1 cellular context compared by ENCODE assay signal in the genomic region with DNA sequence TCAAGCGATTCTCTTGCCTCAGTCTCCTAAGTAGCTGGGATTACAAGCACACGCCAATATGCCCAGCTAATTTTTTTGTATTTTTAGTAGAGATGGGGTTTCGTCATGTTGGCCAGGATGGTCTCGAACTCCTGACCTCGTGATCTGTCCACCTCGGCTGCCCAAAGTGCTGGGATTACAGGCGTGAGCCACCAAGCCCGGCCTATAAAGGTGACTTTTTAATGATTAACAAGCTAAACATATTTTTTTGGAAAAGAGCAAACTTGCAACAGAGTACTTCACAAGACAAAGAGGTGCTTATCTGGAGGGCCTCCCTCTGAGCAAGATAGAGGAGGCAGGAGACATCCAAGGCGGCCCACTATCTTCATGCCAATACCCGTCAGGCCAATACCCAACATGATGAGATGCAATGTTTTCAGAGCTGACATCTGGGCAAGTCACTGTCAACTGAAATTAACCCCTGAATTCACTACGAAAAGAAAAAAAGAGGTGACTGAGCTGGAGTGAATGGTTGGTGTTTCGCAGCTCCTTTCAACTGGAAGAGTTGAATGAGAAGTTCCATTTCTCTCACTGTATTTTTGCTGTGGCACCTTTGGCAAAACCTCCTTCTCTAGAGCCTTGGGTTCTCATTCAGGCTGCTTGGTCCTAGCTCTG.
TF ChIP-seq lines count a peak whose summit lies in the region.

No MANE protein-coding gene starts in this region.

TF ChIP-seq in HepG2, 621 proteins besides CTCF, POLR2A, EP300 and RAD21 (continued from another document and continues in another):
- TF ChIP-seq GABPB1 (CRISPR knock-in tag; IDR thresholded peaks at IDR 0.05): no peak
- TF ChIP-seq ZNF232 (CRISPR knock-in tag; IDR thresholded peaks at IDR 0.05; ENCODE audit: borderline replicate concordance): no peak
- TF ChIP-seq ZNF30 (CRISPR knock-in tag; IDR thresholded peaks at IDR 0.05): no peak
- TF ChIP-seq ZMYM2 (CRISPR knock-in tag; IDR thresholded peaks at IDR 0.05): peak; percentile 96
- no peak for TF ChIP-seq SIN3B (IDR thresholded peaks at IDR 0.05; ENCODE audit: low read length)
- no peak for TF ChIP-seq ZNF589 (CRISPR knock-in tag; conservative IDR thresholded peaks at IDR 0.05)
- no peak for TF ChIP-seq NCOR1 (IDR thresholded peaks at IDR 0.05; ENCODE audit: borderline replicate concordance, low read length)
- no peak for TF ChIP-seq SP4 (CRISPR knock-in tag; IDR thresholded peaks at IDR 0.05)
- TF ChIP-seq SOX13 (IDR thresholded peaks at IDR 0.05): no peak
- peak in 1 of 2 experiments; percentile 56; a peak in 1 of 4 replicates for TF ChIP-seq SOX13 (CRISPR knock-in tag; conservative IDR thresholded peaks at IDR 0.05 in 1 of 2, IDR thresholded peaks at IDR 0.05 in 1 of 2)
- no peak for TF ChIP-seq KLF16 (CRISPR knock-in tag; IDR thresholded peaks at IDR 0.05)
- TF ChIP-seq CCAR2 (optimal IDR thresholded peaks at IDR 0.05; ENCODE audit: low read depth, low read length): no peak
- TF ChIP-seq ZKSCAN8 (CRISPR knock-in tag; IDR thresholded peaks at IDR 0.05; ENCODE audit: borderline replicate concordance): no peak
- no peak for TF ChIP-seq ZNF878 (CRISPR knock-in tag; IDR thresholded peaks at IDR 0.05)
- TF ChIP-seq, protein P1, sequence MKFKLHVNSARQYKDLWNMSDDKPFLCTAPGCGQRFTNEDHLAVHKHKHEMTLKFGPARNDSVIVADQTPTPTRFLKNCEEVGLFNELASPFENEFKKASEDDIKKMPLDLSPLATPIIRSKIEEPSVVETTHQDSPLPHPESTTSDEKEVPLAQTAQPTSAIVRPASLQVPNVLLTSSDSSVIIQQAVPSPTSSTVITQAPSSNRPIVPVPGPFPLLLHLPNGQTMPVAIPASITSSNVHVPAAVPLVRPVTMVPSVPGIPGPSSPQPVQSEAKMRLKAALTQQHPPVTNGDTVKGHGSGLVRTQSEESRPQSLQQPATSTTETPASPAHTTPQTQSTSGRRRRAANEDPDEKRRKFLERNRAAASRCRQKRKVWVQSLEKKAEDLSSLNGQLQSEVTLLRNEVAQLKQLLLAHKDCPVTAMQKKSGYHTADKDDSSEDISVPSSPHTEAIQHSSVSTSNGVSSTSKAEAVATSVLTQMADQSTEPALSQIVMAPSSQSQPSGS (CRISPR knock-in tag; IDR thresholded peaks at IDR 0.05): 0 out of 2 replicates have a peak, but pooled peaks have one; percentile 21
- TF ChIP-seq RFXAP (CRISPR knock-in tag; IDR thresholded peaks at IDR 0.05; ENCODE audit: borderline replicate concordance): no peak
- peak; percentile 69; the same call in 1 of the 2 replicates for TF ChIP-seq ZKSCAN5 (CRISPR knock-in tag; IDR thresholded peaks at IDR 0.05)
- no peak for TF ChIP-seq MAZ (IDR thresholded peaks at IDR 0.05; ENCODE audit: borderline replicate concordance, low read depth, low read length)
- TF ChIP-seq MAZ (CRISPR knock-in tag; IDR thresholded peaks at IDR 0.05; ENCODE audit: low read depth): no peak
- TF ChIP-seq ZMYM4 (CRISPR knock-in tag; IDR thresholded peaks at IDR 0.05): peak; percentile 50; the same call in 1 of the 2 replicates
- TF ChIP-seq DR1 (CRISPR knock-in tag; IDR thresholded peaks at IDR 0.05): no peak
- TF ChIP-seq, protein P2, sequence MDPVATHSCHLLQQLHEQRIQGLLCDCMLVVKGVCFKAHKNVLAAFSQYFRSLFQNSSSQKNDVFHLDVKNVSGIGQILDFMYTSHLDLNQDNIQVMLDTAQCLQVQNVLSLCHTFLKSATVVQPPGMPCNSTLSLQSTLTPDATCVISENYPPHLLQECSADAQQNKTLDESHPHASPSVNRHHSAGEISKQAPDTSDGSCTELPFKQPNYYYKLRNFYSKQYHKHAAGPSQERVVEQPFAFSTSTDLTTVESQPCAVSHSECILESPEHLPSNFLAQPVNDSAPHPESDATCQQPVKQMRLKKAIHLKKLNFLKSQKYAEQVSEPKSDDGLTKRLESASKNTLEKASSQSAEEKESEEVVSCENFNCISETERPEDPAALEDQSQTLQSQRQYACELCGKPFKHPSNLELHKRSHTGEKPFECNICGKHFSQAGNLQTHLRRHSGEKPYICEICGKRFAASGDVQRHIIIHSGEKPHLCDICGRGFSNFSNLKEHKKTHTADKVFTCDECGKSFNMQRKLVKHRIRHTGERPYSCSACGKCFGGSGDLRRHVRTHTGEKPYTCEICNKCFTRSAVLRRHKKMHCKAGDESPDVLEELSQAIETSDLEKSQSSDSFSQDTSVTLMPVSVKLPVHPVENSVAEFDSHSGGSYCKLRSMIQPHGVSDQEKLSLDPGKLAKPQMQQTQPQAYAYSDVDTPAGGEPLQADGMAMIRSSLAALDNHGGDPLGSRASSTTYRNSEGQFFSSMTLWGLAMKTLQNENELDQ (CRISPR knock-in tag; IDR thresholded peaks at IDR 0.05; ENCODE audit: borderline replicate concordance): no peak
- TF ChIP-seq, protein P3, sequence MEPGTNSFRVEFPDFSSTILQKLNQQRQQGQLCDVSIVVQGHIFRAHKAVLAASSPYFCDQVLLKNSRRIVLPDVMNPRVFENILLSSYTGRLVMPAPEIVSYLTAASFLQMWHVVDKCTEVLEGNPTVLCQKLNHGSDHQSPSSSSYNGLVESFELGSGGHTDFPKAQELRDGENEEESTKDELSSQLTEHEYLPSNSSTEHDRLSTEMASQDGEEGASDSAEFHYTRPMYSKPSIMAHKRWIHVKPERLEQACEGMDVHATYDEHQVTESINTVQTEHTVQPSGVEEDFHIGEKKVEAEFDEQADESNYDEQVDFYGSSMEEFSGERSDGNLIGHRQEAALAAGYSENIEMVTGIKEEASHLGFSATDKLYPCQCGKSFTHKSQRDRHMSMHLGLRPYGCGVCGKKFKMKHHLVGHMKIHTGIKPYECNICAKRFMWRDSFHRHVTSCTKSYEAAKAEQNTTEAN (CRISPR knock-in tag; conservative IDR thresholded peaks at IDR 0.05): no peak
- TF ChIP-seq, protein P4, sequence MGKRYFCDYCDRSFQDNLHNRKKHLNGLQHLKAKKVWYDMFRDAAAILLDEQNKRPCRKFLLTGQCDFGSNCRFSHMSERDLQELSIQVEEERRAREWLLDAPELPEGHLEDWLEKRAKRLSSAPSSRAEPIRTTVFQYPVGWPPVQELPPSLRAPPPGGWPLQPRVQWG (CRISPR knock-in tag; IDR thresholded peaks at IDR 0.05; ENCODE audit: borderline replicate concordance, low read depth): no peak
- TF ChIP-seq, protein P5, sequence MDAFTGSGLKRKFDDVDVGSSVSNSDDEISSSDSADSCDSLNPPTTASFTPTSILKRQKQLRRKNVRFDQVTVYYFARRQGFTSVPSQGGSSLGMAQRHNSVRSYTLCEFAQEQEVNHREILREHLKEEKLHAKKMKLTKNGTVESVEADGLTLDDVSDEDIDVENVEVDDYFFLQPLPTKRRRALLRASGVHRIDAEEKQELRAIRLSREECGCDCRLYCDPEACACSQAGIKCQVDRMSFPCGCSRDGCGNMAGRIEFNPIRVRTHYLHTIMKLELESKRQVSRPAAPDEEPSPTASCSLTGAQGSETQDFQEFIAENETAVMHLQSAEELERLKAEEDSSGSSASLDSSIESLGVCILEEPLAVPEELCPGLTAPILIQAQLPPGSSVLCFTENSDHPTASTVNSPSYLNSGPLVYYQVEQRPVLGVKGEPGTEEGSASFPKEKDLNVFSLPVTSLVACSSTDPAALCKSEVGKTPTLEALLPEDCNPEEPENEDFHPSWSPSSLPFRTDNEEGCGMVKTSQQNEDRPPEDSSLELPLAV (CRISPR knock-in tag; conservative IDR thresholded peaks at IDR 0.05; ENCODE audit: low read depth): no peak
- no peak for TF ChIP-seq DPF2 (CRISPR knock-in tag; IDR thresholded peaks at IDR 0.05; ENCODE audit: borderline replicate concordance, low read depth)
- TF ChIP-seq, protein P6, sequence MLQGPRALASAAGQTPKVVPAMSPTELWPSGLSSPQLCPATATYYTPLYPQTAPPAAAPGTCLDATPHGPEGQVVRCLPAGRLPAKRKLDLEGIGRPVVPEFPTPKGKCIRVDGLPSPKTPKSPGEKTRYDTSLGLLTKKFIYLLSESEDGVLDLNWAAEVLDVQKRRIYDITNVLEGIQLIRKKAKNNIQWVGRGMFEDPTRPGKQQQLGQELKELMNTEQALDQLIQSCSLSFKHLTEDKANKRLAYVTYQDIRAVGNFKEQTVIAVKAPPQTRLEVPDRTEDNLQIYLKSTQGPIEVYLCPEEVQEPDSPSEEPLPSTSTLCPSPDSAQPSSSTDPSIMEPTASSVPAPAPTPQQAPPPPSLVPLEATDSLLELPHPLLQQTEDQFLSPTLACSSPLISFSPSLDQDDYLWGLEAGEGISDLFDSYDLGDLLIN (CRISPR knock-in tag; IDR thresholded peaks at IDR 0.05; ENCODE audit: borderline replicate concordance): no peak
- no peak for TF ChIP-seq ZFP36 (IDR thresholded peaks at IDR 0.05; ENCODE audit: borderline replicate concordance, low read depth, low read length, partially characterized antibody)
- TF ChIP-seq, protein P7, sequence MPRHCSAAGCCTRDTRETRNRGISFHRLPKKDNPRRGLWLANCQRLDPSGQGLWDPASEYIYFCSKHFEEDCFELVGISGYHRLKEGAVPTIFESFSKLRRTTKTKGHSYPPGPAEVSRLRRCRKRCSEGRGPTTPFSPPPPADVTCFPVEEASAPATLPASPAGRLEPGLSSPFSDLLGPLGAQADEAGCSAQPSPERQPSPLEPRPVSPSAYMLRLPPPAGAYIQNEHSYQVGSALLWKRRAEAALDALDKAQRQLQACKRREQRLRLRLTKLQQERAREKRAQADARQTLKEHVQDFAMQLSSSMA (CRISPR knock-in tag; IDR thresholded peaks at IDR 0.05): no peak
- TF ChIP-seq SOX6 (IDR thresholded peaks at IDR 0.05): no peak
- TF ChIP-seq SOX6 (CRISPR knock-in tag; IDR thresholded peaks at IDR 0.05): peak; percentile 63
- TF ChIP-seq, protein P8, sequence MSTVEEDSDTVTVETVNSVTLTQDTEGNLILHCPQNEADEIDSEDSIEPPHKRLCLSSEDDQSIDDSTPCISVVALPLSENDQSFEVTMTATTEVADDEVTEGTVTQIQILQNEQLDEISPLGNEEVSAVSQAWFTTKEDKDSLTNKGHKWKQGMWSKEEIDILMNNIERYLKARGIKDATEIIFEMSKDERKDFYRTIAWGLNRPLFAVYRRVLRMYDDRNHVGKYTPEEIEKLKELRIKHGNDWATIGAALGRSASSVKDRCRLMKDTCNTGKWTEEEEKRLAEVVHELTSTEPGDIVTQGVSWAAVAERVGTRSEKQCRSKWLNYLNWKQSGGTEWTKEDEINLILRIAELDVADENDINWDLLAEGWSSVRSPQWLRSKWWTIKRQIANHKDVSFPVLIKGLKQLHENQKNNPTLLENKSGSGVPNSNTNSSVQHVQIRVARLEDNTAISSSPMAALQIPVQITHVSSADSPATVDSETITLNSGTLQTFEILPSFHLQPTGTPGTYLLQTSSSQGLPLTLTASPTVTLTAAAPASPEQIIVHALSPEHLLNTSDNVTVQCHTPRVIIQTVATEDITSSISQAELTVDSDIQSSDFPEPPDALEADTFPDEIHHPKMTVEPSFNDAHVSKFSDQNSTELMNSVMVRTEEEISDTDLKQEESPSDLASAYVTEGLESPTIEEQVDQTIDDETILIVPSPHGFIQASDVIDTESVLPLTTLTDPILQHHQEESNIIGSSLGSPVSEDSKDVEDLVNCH (CRISPR knock-in tag; IDR thresholded peaks at IDR 0.05): no peak
- TF ChIP-seq HIVEP1 (CRISPR knock-in tag; IDR thresholded peaks at IDR 0.05): no peak
- 0 out of 2 replicates have a peak, but pooled peaks have one; percentile 16 for TF ChIP-seq HDAC1 (CRISPR knock-in tag; IDR thresholded peaks at IDR 0.05)
- no peak for TF ChIP-seq MEF2D (CRISPR knock-in tag; IDR thresholded peaks at IDR 0.05)
- no peak for TF ChIP-seq ZBTB38 (CRISPR knock-in tag; IDR thresholded peaks at IDR 0.05)
- TF ChIP-seq, protein P9, sequence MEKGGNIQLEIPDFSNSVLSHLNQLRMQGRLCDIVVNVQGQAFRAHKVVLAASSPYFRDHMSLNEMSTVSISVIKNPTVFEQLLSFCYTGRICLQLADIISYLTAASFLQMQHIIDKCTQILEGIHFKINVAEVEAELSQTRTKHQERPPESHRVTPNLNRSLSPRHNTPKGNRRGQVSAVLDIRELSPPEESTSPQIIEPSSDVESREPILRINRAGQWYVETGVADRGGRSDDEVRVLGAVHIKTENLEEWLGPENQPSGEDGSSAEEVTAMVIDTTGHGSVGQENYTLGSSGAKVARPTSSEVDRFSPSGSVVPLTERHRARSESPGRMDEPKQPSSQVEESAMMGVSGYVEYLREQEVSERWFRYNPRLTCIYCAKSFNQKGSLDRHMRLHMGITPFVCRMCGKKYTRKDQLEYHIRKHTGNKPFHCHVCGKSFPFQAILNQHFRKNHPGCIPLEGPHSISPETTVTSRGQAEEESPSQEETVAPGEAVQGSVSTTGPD (CRISPR knock-in tag; IDR thresholded peaks at IDR 0.05): no peak
- no peak for TF ChIP-seq ARNTL (CRISPR knock-in tag; IDR thresholded peaks at IDR 0.05)
- TF ChIP-seq POGZ (CRISPR knock-in tag; IDR thresholded peaks at IDR 0.05): peak; percentile 31; the same call in 1 of the 2 replicates
- no peak for TF ChIP-seq FOSL2 (CRISPR knock-in tag; IDR thresholded peaks at IDR 0.05)
- TF ChIP-seq ZMYM3 (CRISPR knock-in tag; IDR thresholded peaks at IDR 0.05): 0 out of 2 replicates have a peak, but pooled peaks have one; percentile 25
- TF ChIP-seq JUNB (CRISPR knock-in tag; IDR thresholded peaks at IDR 0.05; ENCODE audit: borderline replicate concordance): no peak
- no peak for TF ChIP-seq ZBTB21 (CRISPR knock-in tag; IDR thresholded peaks at IDR 0.05)
- TF ChIP-seq MTF2 (CRISPR knock-in tag; IDR thresholded peaks at IDR 0.05; ENCODE audit: borderline replicate concordance): no peak
- no peak for TF ChIP-seq FOSL1 (CRISPR knock-in tag; IDR thresholded peaks at IDR 0.05; ENCODE audit: borderline replicate concordance)
- peak; percentile 75 for TF ChIP-seq RCOR2 (CRISPR knock-in tag; IDR thresholded peaks at IDR 0.05)
- TF ChIP-seq SALL1 (CRISPR knock-in tag; IDR thresholded peaks at IDR 0.05): peak; percentile 31; the same call in 1 of the 2 replicates
- TF ChIP-seq ZNF446 (CRISPR knock-in tag; IDR thresholded peaks at IDR 0.05): no peak
- TF ChIP-seq ZNF234 (CRISPR knock-in tag; conservative IDR thresholded peaks at IDR 0.05): no peak
- 0 out of 2 replicates have a peak, but pooled peaks have one; percentile 34 for TF ChIP-seq ISL2 (CRISPR knock-in tag; IDR thresholded peaks at IDR 0.05)
